In the genomic region with DNA sequence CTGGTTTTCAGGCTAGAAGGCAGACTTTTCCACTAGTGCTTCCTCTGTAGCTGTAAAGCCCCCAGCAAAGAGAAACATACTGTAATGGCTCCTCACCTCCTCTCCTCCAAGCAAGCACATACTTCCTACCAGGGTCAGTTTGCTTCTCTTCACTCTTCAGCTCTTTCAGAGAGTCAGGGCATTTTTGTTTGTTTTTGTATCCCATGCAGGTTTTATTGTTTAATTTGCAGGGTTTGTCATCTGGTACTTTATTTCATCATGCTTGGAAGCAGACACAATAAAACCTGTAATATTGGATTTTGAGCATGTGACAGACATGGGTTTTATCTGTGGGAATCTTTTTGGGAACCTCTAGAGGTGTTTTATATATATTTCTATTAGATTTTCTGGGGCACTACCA, we compare ENCODE assay signal across 24 cellular contexts.
DNase-seq lines count a peak whose midpoint lies in the region; ATAC-seq, FAIRE-seq and TF ChIP-seq lines count a peak whose summit lies in the region.
"Had no signal": no experiment of that assay in that cellular context is flagged by ENCODE, and none has a peak within 500 bp of the region (broad histone marks: within the 10 kb centered on the region; RNA-seq: fewer than 3 reads in every experiment).

No MANE protein-coding gene starts in this region.

- H4K5ac ChIP-seq in H1 (ENCODE audit: insufficient read length, low read depth, low read length) (no peak overlapping the region), mesendoderm (ENCODE audit: low read length) (no peak overlapping the region)

- CTCF ChIA-PET in PC-3 (lab: Charles Lee): interaction anchor here (0.6 kb wide), 1 partner anchor 90 kb away, joined by 4 read pairs; no protein-coding TSS in a partner anchor
- CTCF ChIA-PET in H1 (lab: Charles Lee; ENCODE audit: partially characterized antibody): no interaction called here

- no peaks in the 10 kb centered on the region; the same call in 1 of the 2 replicates for H3K23me2 ChIP-seq in H1 (ENCODE audit: low read depth, low read length)

- no peak overlapping the region for H3K9ac ChIP-seq in PC-3 (ENCODE audit: low read length)
- no peak overlapping the region for H3K9ac ChIP-seq in H1 (replicated peaks in 1 of 4; ENCODE audit: extremely low read depth in 1 of 4, low read depth in 3 of 4, low read length in 3 of 4)
- H3K9ac ChIP-seq in mesendoderm (ENCODE audit: low read length): no peak overlapping the region
- H3K9ac ChIP-seq: BLaER1 treated with 17β-estradiol and CSF1 and Interleukin-3, amounts not matched to agents 10 nM and 100 nM had no signal

- H3K18ac ChIP-seq in H1 (ENCODE audit: extremely low read depth, low read length): no peak overlapping the region
- no peak overlapping the region for H3K18ac ChIP-seq in mesendoderm (ENCODE audit: low read length)

- H2BK5ac ChIP-seq in H1 (ENCODE audit: low read depth, low read length) (no peak overlapping the region), mesendoderm (ENCODE audit: low read length) (no peak overlapping the region)

- no TSS peak for BruUV-seq in PC-3 (replicated peaks; lab: Mats Ljungman, UMichigan)

- H3K23ac ChIP-seq in H1 (ENCODE audit: insufficient read length): no peak overlapping the region
- H3K23ac ChIP-seq in mesendoderm (ENCODE audit: low read length): no peak overlapping the region

- H4K20me1 ChIP-seq in PC-3 (ENCODE audit: low read length) (no peaks in the 10 kb centered on the region), H1 (replicated peaks in 1 of 2; ENCODE audit: control insufficient read depth in 1 of 2, insufficient read depth in 2 of 2, low read length in 2 of 2) (no peaks in the 10 kb centered on the region)
- H4K20me1 ChIP-seq: BLaER1 treated with 17β-estradiol and CSF1 and Interleukin-3, amounts not matched to agents 10 nM and 100 nM had no signal

- H3K9me3 ChIP-seq in PC-3 (ENCODE audit: low read length) (no peaks in the 10 kb centered on the region), H1 (ENCODE audit: insufficient read depth in 2 of 2, low read depth in 1 of 2, low read length in 1 of 2) (no peaks in the 10 kb centered on the region)
- H3K9me3 ChIP-seq: A549; BLaER1 treated with 17β-estradiol and CSF1 and Interleukin-3, amounts not matched to agents 10 nM and 100 nM had no signal

- no peak overlapping the region for H2AK5ac ChIP-seq in H1 (ENCODE audit: low read depth, low read length)
- no peak overlapping the region for H2AK5ac ChIP-seq in mesendoderm (ENCODE audit: low read length)

- H2BK15ac ChIP-seq in H1 (ENCODE audit: low read length) (no peak overlapping the region), mesendoderm (replicated peaks; ENCODE audit: low read depth) (no peak overlapping the region)

- no peak overlapping the region for H3K4ac ChIP-seq in H1 (replicated peaks; ENCODE audit: insufficient read length, low read depth, low read length)
- H3K4ac ChIP-seq in mesendoderm (ENCODE audit: low read depth, low read length): no peak overlapping the region

- H2AFZ ChIP-seq in PC-3 (ENCODE audit: low read length) (no peak overlapping the region), H1 (ENCODE audit: low read length) (peak overlapping the region; percentile 74)

- TF ChIP-seq CTCF in PC-3 (conservative IDR thresholded peaks at IDR 0.05; ENCODE audit: low read depth, low read length): no peak
- TF ChIP-seq CTCF in H1 (IDR thresholded peaks at IDR 0.05; ENCODE audit: control extremely low read depth in 1 of 3, insufficient read depth in 1 of 3, low read depth in 1 of 3, low read length in 3 of 3): no peak

- no peak overlapping the region for H3K14ac ChIP-seq in H1 (ENCODE audit: insufficient read length)

- no peak for TF ChIP-seq POLR2A in H1 (IDR thresholded peaks at IDR 0.05; ENCODE audit: control extremely low read depth in 1 of 2, low read depth in 2 of 2, low read length in 2 of 2)

- H2BK20ac ChIP-seq in H1 (ENCODE audit: low read length): no peak overlapping the region

- H3K4me2 ChIP-seq in PC-3 (ENCODE audit: low read length) (no peak overlapping the region), H1 (ENCODE audit: insufficient read depth in 1 of 2, low read depth in 2 of 2, low read length in 2 of 2) (no peak overlapping the region), mesendoderm (ENCODE audit: low read length) (no peak overlapping the region)
- H3K4me2 ChIP-seq: A549; BLaER1 treated with 17β-estradiol and CSF1 and Interleukin-3, amounts not matched to agents 10 nM and 100 nM had no signal

- H3K27me3 ChIP-seq in PC-3 (ENCODE audit: low read length) (no peaks in the 10 kb centered on the region), H1 (replicated peaks in 1 of 4; ENCODE audit: control insufficient read depth in 3 of 4, extremely low read depth in 1 of 4, insufficient read depth in 3 of 4, low read length in 3 of 4) (no peaks in the 10 kb centered on the region), mesendoderm (ENCODE audit: insufficient read depth, low read length, poor library complexity) (no peaks in the 10 kb centered on the region)
- H3K27me3 ChIP-seq: BLaER1 treated with 17β-estradiol and CSF1 and Interleukin-3, amounts not matched to agents 10 nM and 100 nM had no signal

- H3K79me2 ChIP-seq in PC-3 (ENCODE audit: low read length) (no peaks in the 10 kb centered on the region), H1 (ENCODE audit: control insufficient read depth in 1 of 2, insufficient read depth in 2 of 2, low read length in 2 of 2) (no peaks in the 10 kb centered on the region), mesendoderm (ENCODE audit: control insufficient read depth, insufficient read depth, low read length) (no peaks in the 10 kb centered on the region)

- H3F3A ChIP-seq in PC-3 (ENCODE audit: low read length, unreplicated experiment): no peaks in the 10 kb centered on the region

- intact Hi-C loops in PC-3 (cut with micrococcal nuclease): loop anchor here (5.0 to 10.0 kb wide), 3 partner anchors 456 to 999 kb away; no protein-coding TSS in a partner anchor

- H3K27ac ChIP-seq in PC-3 (ENCODE audit: low read length): no peak overlapping the region
- H3K27ac ChIP-seq in H1 (ENCODE audit: low read depth, low read length): no peak overlapping the region
- H3K27ac ChIP-seq in mesendoderm (ENCODE audit: low read depth, low read length): no peak overlapping the region
- H3K27ac ChIP-seq: 22Rv1; A549; BLaER1 treated with 17β-estradiol and CSF1 and Interleukin-3, amounts not matched to agents 10 nM and 100 nM had no signal

- no peak for TF ChIP-seq RAD21 in H1 (IDR thresholded peaks at IDR 0.05 in 1 of 2, conservative IDR thresholded peaks at IDR 0.05 in 1 of 2; ENCODE audit: low read depth in 2 of 2, low read length in 2 of 2)

- H3K36me3 ChIP-seq in PC-3 (ENCODE audit: low read depth, low read length) (no peaks in the 10 kb centered on the region), H1 (ENCODE audit: control insufficient read depth in 2 of 4, insufficient read depth in 4 of 4, low read length in 3 of 4) (no peaks in the 10 kb centered on the region), mesendoderm (ENCODE audit: control insufficient read depth, insufficient read depth, low read length) (no peaks in the 10 kb centered on the region)
- H3K36me3 ChIP-seq: BLaER1 treated with 17β-estradiol and CSF1 and Interleukin-3, amounts not matched to agents 10 nM and 100 nM had no signal

- TF ChIP-seq EP300 in H1 (IDR thresholded peaks at IDR 0.05; ENCODE audit: borderline replicate concordance in 1 of 2, low read depth in 2 of 2, low read length in 2 of 2): no peak

- peak; percentile 85 for ATAC-seq in PC-3
- ATAC-seq: A549, GM12878 had no signal

- H2BK120ac ChIP-seq in H1 (replicated peaks; ENCODE audit: low read depth, low read length) (no peak overlapping the region), mesendoderm (ENCODE audit: low read depth, low read length) (no peak overlapping the region)

- POLR2A ChIA-PET in PC-3 (lab: Charles Lee; ENCODE audit: unreplicated experiment) (no interaction called here), H1 (lab: Charles Lee; ENCODE audit: partially characterized antibody) (no interaction called here)

- H4K91ac ChIP-seq in H1 (replicated peaks; ENCODE audit: insufficient read length, low read length): no peak overlapping the region

- H3K4me1 ChIP-seq in PC-3 (ENCODE audit: insufficient read depth, low read length) (peaks cover 16% of the 10 kb centered on the region), H1 (replicated peaks in 1 of 4; ENCODE audit: control insufficient read depth in 3 of 4, insufficient read depth in 4 of 4, low read length in 3 of 4) (no peaks in the 10 kb centered on the region; a peak in 1 of 7 replicates), mesendoderm (ENCODE audit: control insufficient read depth, low read depth, low read length) (no peaks in the 10 kb centered on the region)
- H3K4me1 ChIP-seq: A549; BLaER1 treated with 17β-estradiol and CSF1 and Interleukin-3, amounts not matched to agents 10 nM and 100 nM had no signal

- H3K56ac ChIP-seq in H1 (replicated peaks; ENCODE audit: insufficient read length, low read depth, low read length): no peak overlapping the region
- no peak overlapping the region for H3K56ac ChIP-seq in mesendoderm (ENCODE audit: low read length)

- DNase-seq in SIG-M5 treated with dmso at 0.1 percent for 504 hours (lab: John Stamatoyannopoulos, UW; ENCODE audit: unreplicated experiment) (peak; percentile 2), SIG-M5 (lab: John Stamatoyannopoulos, UW) (no peak), PC-3 (peak; percentile 65), H1 (ENCODE audit: low read depth in 1 of 2, low spot score in 2 of 2) (no peak), mesendoderm (no peak), occipital lobe (lab: John Stamatoyannopoulos, UW) (no peak)
- DNase-seq: AML-193; CD4-positive, alpha-beta memory T cell; CD4-positive, CD25-positive, alpha-beta regulatory T cell; CD8-positive, alpha-beta memory T cell; COR-L47; DMS 273 treated with DMSO at 0.1 percent for 48 hours; DMS153; DMS53; DMS79; DND-41; EL; GDM1 had no signal

- no peak overlapping the region for H2BK12ac ChIP-seq in H1 (ENCODE audit: low read depth, low read length)

- H3K79me1 ChIP-seq in H1 (ENCODE audit: low read depth, low read length): no peaks in the 10 kb centered on the region
- no peaks in the 10 kb centered on the region for H3K79me1 ChIP-seq in mesendoderm (ENCODE audit: low read length)

- no peak for FAIRE-seq in H1 (lab: Jason Lieb, UNC)
- FAIRE-seq: GM12878, GM12892, GM18507 had no signal

- H4K8ac ChIP-seq in H1 (ENCODE audit: extremely low read depth, insufficient read depth, low read length) (no peak overlapping the region), mesendoderm (ENCODE audit: low read depth, low read length) (no peak overlapping the region)

- H3K4me3 ChIP-seq in PC-3 (ENCODE audit: low read length): no peak overlapping the region
- no peak overlapping the region for H3K4me3 ChIP-seq in H1 (ENCODE audit: extremely low read depth in 1 of 4, insufficient read depth in 2 of 4, low read depth in 3 of 4, low read length in 4 of 4)
- no peak overlapping the region for H3K4me3 ChIP-seq in mesendoderm (ENCODE audit: low read length)
- H3K4me3 ChIP-seq: A549; BLaER1 treated with 17β-estradiol and CSF1 and Interleukin-3, amounts not matched to agents 10 nM and 100 nM; GM12878 had no signal

- H3K9me2 ChIP-seq in PC-3 (replicated peaks; ENCODE audit: low read length): no peaks in the 10 kb centered on the region

TF ChIP-seq in H1, 55 proteins besides CTCF, POLR2A, EP300 and RAD21 (continues in another document):
- no peak for TF ChIP-seq RNF2 (IDR thresholded peaks at IDR 0.05; ENCODE audit: borderline replicate concordance, low read depth, low read length, missing control alignments, poor library complexity, severe bottlenecking)
- TF ChIP-seq SRF (IDR thresholded peaks at IDR 0.05; ENCODE audit: low read depth, low read length): no peak
- no peak for TF ChIP-seq TBP (IDR thresholded peaks at IDR 0.05; ENCODE audit: low read depth, low read length)

Comparison
In these comparisons a context has a peak if more than half of its experiments do, and no peak if none do; other contexts are left out.
1. DNase-seq: peak in SIG-M5 treated with dmso at 0.1 percent for 504 hours (single experiment) and PC-3 (single experiment); none in SIG-M5 (single experiment), H1 (0 of 2), mesendoderm (single experiment) and occipital lobe (single experiment).